In the genomic region with DNA sequence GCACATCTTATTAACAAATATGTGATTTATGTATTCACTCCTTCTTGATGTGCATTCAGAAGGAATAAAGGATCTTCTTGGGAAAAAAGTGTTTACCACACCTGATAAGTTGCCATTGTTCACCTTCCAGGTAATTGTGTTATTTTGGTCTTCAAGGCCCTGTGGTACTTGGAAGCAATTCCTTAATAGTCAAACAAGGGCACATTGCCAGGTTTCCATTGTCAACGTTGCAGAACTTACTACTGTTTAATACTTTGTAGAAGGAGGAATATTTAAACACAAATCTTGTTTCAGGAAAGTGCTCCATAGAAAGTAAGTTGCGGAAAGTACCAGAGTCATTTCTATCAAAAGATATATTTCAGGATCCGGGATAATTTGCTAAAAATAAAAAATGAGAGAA, we compare ENCODE assay signal across 16 cellular contexts.
DNase-seq lines count a peak whose midpoint lies in the region; ATAC-seq and TF ChIP-seq lines count a peak whose summit lies in the region.
"Had no signal": no experiment of that assay in that cellular context is flagged by ENCODE, and none has a peak within 500 bp of the region (broad histone marks: within the 10 kb centered on the region; RNA-seq: fewer than 3 reads in every experiment).

No MANE protein-coding gene starts in this region.

- H3K27me3 ChIP-seq in fibroblast of lung (ENCODE audit: control insufficient read depth, insufficient read depth, low read length), result no peaks in the 10 kb centered on the region
- no peaks in the 10 kb centered on the region for H3K27me3 ChIP-seq in prostate gland (replicated peaks; ENCODE audit: insufficient read depth)

- CTCF ChIA-PET in activated B cell treated with CpG ODN at 0.5 μM for 24 hours (lab: Charles Lee), result no interaction called here

- intact Hi-C loops in activated B cell treated with CpG ODN at 0.5 μM for 24 hours (cut with micrococcal nuclease) (no loop called here), prostate gland (cut with DNase I) (no loop called here)

- H4K20me1 ChIP-seq in fibroblast of lung (ENCODE audit: control insufficient read depth, extremely low read depth, insufficient read depth, low read length), result no peaks in the 10 kb centered on the region

- peaks cover 15% of the 10 kb centered on the region for H3K4me1 ChIP-seq in fibroblast of lung (ENCODE audit: control insufficient read depth, extremely low read depth, insufficient read depth, low read length)
- no peaks in the 10 kb centered on the region for H3K4me1 ChIP-seq in prostate gland (replicated peaks)

- ATAC-seq in activated B cell treated with CpG ODN at 0.5 μM for 24 hours (ENCODE audit: low read depth), result no peak
- ATAC-seq in HG02763 (IDR thresholded peaks at IDR 0.05; ENCODE audit: unreplicated experiment), result no peak
- no peak for ATAC-seq in HG03280 (IDR thresholded peaks at IDR 0.05; ENCODE audit: unreplicated experiment)
- ATAC-seq in HG03342 (IDR thresholded peaks at IDR 0.05; ENCODE audit: unreplicated experiment), result no peak
- ATAC-seq: HCT116, K562 had no signal

- H3K36me3 Mint-ChIP-seq in activated B cell treated with CpG ODN at 0.5 μM for 24 hours (ENCODE audit: low read depth), result no peaks in the 10 kb centered on the region
- H3K36me3 Mint-ChIP-seq: activated naive CD4-positive, alpha-beta T cell treated with anti-CD3 and anti-CD28 coated beads, Interleukin-2, amount 50 U/mL, for 24 hours had no signal

- peak overlapping the region; percentile 13 for H3K4me2 ChIP-seq in fibroblast of lung (ENCODE audit: extremely low read depth, insufficient read depth, low read length)

- TF ChIP-seq POLR2A in prostate gland (IDR thresholded peaks at IDR 0.05), result no peak

- POLR2A ChIA-PET in activated B cell treated with CpG ODN at 0.5 μM for 24 hours (lab: Charles Lee), result no interaction called here

- TF ChIP-seq CTCF in activated B cell treated with CpG ODN at 0.5 μM for 24 hours (IDR thresholded peaks at IDR 0.05) (no peak), fibroblast of lung (conservative IDR thresholded peaks at IDR 0.05 in 1 of 2, IDR thresholded peaks at IDR 0.05 in 1 of 2; ENCODE audit: low read depth in 1 of 2, low read length in 2 of 2) (no peak), prostate gland (IDR thresholded peaks at IDR 0.05) (no peak)

- H3K9ac ChIP-seq in fibroblast of lung (ENCODE audit: insufficient read depth, low read length), result peak overlapping the region; percentile 32

- peak overlapping the region; percentile 16 for H3K27ac Mint-ChIP-seq in activated B cell treated with CpG ODN at 0.5 μM for 24 hours
- H3K27ac Mint-ChIP-seq: T-helper 1 cell treated with Interleukin-12 subunit alpha and Interleukin-12 subunit beta and Interleukin-4 antibody, amounts not matched to agents 30 μg/mL and 1 μg/mL, for 36 hours had no signal

- WGBS in prostate gland, result 36% methylated on average over 3 of the region's 3 CpGs

- H3K9me3 Mint-ChIP-seq in activated B cell treated with CpG ODN at 0.5 μM for 24 hours, result no peaks in the 10 kb centered on the region
- H3K9me3 Mint-ChIP-seq: activated naive CD4-positive, alpha-beta T cell treated with anti-CD3 and anti-CD28 coated beads, Interleukin-2, amount 50 U/mL, for 24 hours; T-helper 1 cell treated with Interleukin-12 subunit alpha and Interleukin-12 subunit beta and Interleukin-4 antibody, amounts not matched to agents 30 μg/mL and 1 μg/mL, for 36 hours had no signal

- H3K36me3 ChIP-seq in fibroblast of lung (ENCODE audit: control insufficient read depth, insufficient read depth, low read length) (no peaks in the 10 kb centered on the region), prostate gland (no peaks in the 10 kb centered on the region)

- H3K9me3 ChIP-seq in fibroblast of lung (ENCODE audit: control insufficient read depth, insufficient read depth, low read depth, low read length) (no peaks in the 10 kb centered on the region), prostate gland (no peaks in the 10 kb centered on the region)

- H3K27me3 Mint-ChIP-seq in activated B cell treated with CpG ODN at 0.5 μM for 24 hours, result no peaks in the 10 kb centered on the region
- H3K27me3 Mint-ChIP-seq: activated naive CD4-positive, alpha-beta T cell treated with anti-CD3 and anti-CD28 coated beads, Interleukin-2, amount 50 U/mL, for 24 hours had no signal

- DNase-seq in DMS79 treated with DMSO at 0.1 percent for 48 hours (lab: John Stamatoyannopoulos, UW), result peak; percentile 80
- no peak for DNase-seq in activated B cell treated with CpG ODN at 0.5 μM for 24 hours
- DNase-seq in fibroblast of lung (ENCODE audit: low read depth in 2 of 2), result peak; percentile 65 to 77
- DNase-seq in prostate gland (ENCODE audit: low spot score), result peak; percentile 69
- no peak for DNase-seq in activated T-cell treated with anti-CD3 and anti-CD28 coated beads for 4 hours
- DNase-seq: activated CD4-positive, CD25-positive, alpha-beta regulatory T cell treated with anti-CD3 and anti-CD28 coated beads, Interleukin-2, amount 50 U/mL, for 72 hours; activated CD8-positive, alpha-beta memory T cell treated with anti-CD3 and anti-CD28 coated beads, Interleukin-2, amount 50 U/mL, for 48 hours; cerebellar nuclear complex; NCI-H1694 had no signal

- no peaks in the 10 kb centered on the region for H3K79me2 ChIP-seq in fibroblast of lung (ENCODE audit: control insufficient read depth, insufficient read depth, low read length)

- H3K4me3 Mint-ChIP-seq in activated B cell treated with CpG ODN at 0.5 μM for 24 hours, result no peak overlapping the region
- H3K4me3 Mint-ChIP-seq: activated naive CD4-positive, alpha-beta T cell treated with anti-CD3 and anti-CD28 coated beads, Interleukin-2, amount 50 U/mL, for 24 hours; T-helper 1 cell treated with Interleukin-12 subunit alpha and Interleukin-12 subunit beta and Interleukin-4 antibody, amounts not matched to agents 30 μg/mL and 1 μg/mL, for 36 hours had no signal

- H3K27ac ChIP-seq in fibroblast of lung (ENCODE audit: insufficient read depth, low read length) (peak overlapping the region; percentile 88), prostate gland (no peak overlapping the region)

- H3K4me3 ChIP-seq in fibroblast of lung (replicated peaks in 1 of 4; ENCODE audit: control extremely low read depth in 1 of 4, insufficient read depth in 1 of 4, low read depth in 3 of 4, low read length in 4 of 4) (no peak overlapping the region), prostate gland (no peak overlapping the region)
- H3K4me3 ChIP-seq: K562 had no signal

- H3K4me1 Mint-ChIP-seq in activated B cell treated with CpG ODN at 0.5 μM for 24 hours, result peaks cover 17% of the 10 kb centered on the region

- no peak overlapping the region for H2AFZ ChIP-seq in fibroblast of lung (ENCODE audit: low read length)

Comparison
In these comparisons a context has a peak if more than half of its experiments do, and no peak if none do; other contexts are left out.
1. DNase-seq: peak in DMS79 treated with DMSO at 0.1 percent for 48 hours (single experiment), fibroblast of lung (2 of 2) and prostate gland (single experiment); none in activated B cell treated with CpG ODN at 0.5 μM for 24 hours (single experiment) and activated T-cell treated with anti-CD3 and anti-CD28 coated beads for 4 hours (single experiment).